8 cellular contexts compared by ENCODE assay signal in genomic region chr21:33127154-33127893, GRCh38. TPM values are rescaled to one million over a fixed set of nuclear protein-coding genes. Genes with fewer than 3 reads are reported as not detected.
DNase-seq lines count a peak whose midpoint lies in the region; ATAC-seq and TF ChIP-seq lines count a peak whose summit lies in the region.

No MANE protein-coding gene starts in this region.

- H3F3A ChIP-seq in SU-DHL-6 (ENCODE audit: insufficient read depth) = no peaks in the 10 kb centered on the region

- peak overlapping the region; percentile 50; the same call in 1 of the 2 replicates for H3K9ac ChIP-seq in KMS-11
- no peak overlapping the region for H3K9ac ChIP-seq in SU-DHL-6 (ENCODE audit: low read length)

- H4K20me1 ChIP-seq in KMS-11 (ENCODE audit: insufficient read depth) (no peaks in the 10 kb centered on the region), SU-DHL-6 (ENCODE audit: low read depth, low read length) (no peaks in the 10 kb centered on the region)

- H3K79me2 ChIP-seq in KMS-11 (ENCODE audit: insufficient read depth, low read depth) (no peaks in the 10 kb centered on the region), SU-DHL-6 (ENCODE audit: insufficient read depth, low read length) (no peaks in the 10 kb centered on the region)

- no peak overlapping the region for H3K27ac ChIP-seq in KMS-11
- H3K27ac ChIP-seq in SU-DHL-6 (ENCODE audit: low read depth, low read length) = no peak overlapping the region
- no peak overlapping the region for H3K27ac ChIP-seq in psoas muscle

- H3K4me3 ChIP-seq in KMS-11 (IDR thresholded peaks at IDR 0.05; ENCODE audit: insufficient read depth, low read depth, low read length) (no peak overlapping the region), SU-DHL-6 (ENCODE audit: insufficient read depth, low read length, poor library complexity, severe bottlenecking) (no peak overlapping the region), psoas muscle (peak overlapping the region; percentile 39)

- H3K4me2 ChIP-seq in KMS-11 (peak overlapping the region; percentile 85), SU-DHL-6 (ENCODE audit: low read depth, low read length, poor library complexity, severe bottlenecking) (no peak overlapping the region)

- TF ChIP-seq CTCF in KMS-11 (conservative IDR thresholded peaks at IDR 0.05; ENCODE audit: low read depth, low read length) (peak; percentile 98), SU-DHL-6 (IDR thresholded peaks at IDR 0.05; ENCODE audit: insufficient read depth, low read length, poor library complexity, severe bottlenecking) (peak; percentile 63), psoas muscle (IDR thresholded peaks at IDR 0.05) (peak; percentile 75)

- no peaks in the 10 kb centered on the region for H3K9me2 ChIP-seq in SU-DHL-6 (replicated peaks; ENCODE audit: insufficient read depth, low read length)

- H3K36me3 ChIP-seq in KMS-11 (ENCODE audit: insufficient read depth) (no peaks in the 10 kb centered on the region), SU-DHL-6 (ENCODE audit: low read length) (no peaks in the 10 kb centered on the region), psoas muscle (ENCODE audit: insufficient read depth in 1 of 2, low read depth in 1 of 2) (no peaks in the 10 kb centered on the region)

- H3K27me3 ChIP-seq in KMS-11 (ENCODE audit: insufficient read depth, low read depth) (no peaks in the 10 kb centered on the region; the same call in 1 of the 2 replicates), SU-DHL-6 (ENCODE audit: low read length) (no peaks in the 10 kb centered on the region), psoas muscle (ENCODE audit: insufficient read depth in 3 of 3, low read length in 2 of 3) (peaks cover 0 to 21% (median 8%) of the 10 kb centered on the region in 3 donors)

- H2AFZ ChIP-seq in KMS-11 (ENCODE audit: low read depth) (peak overlapping the region; percentile 90), SU-DHL-6 (ENCODE audit: low read depth, low read length, severe bottlenecking) (no peak overlapping the region)

- peaks cover 27% of the 10 kb centered on the region for H3K4me1 ChIP-seq in KMS-11 (ENCODE audit: low read depth, poor library complexity, severe bottlenecking)
- no peaks in the 10 kb centered on the region for H3K4me1 ChIP-seq in psoas muscle

- intact Hi-C loops in left ventricle myocardium superior (cut with micrococcal nuclease) (no loop called here), psoas muscle (cut with DNase I) (loop anchor here (5.0 kb wide), 4 partner anchors 70 to 295 kb away; no protein-coding TSS in a partner anchor)

- peak; percentile 12 for DNase-seq in DMS79 treated with DMSO at 0.1 percent for 48 hours (lab: John Stamatoyannopoulos, UW)
- DNase-seq in DMS79 (lab: John Stamatoyannopoulos, UW) = no peak
- DNase-seq in amniotic epithelial cell (ENCODE audit: low read depth) = peak; percentile 50
- DNase-seq in left ventricle myocardium superior = peak; percentile 69
- peak; percentile 56 to 80 for DNase-seq in psoas muscle
- peak; percentile 64 for DNase-seq in ureter (ENCODE audit: low spot score)

- WGBS in psoas muscle, 3 donors = 2 to 3% (median 2%) methylated on average over 18 of the region's 18 CpGs

- peak; percentile 91 for ATAC-seq in left ventricle myocardium superior
- peak; percentile 76 to 92 (median 90) for ATAC-seq in psoas muscle

- H3K9me3 ChIP-seq in SU-DHL-6 (ENCODE audit: insufficient read depth, low read length) = no peaks in the 10 kb centered on the region
- H3K9me3 ChIP-seq in psoas muscle = no peaks in the 10 kb centered on the region

RNA-seq across cellular contexts. Expression of gene OLIG1, which starts 57.4 kb away (rescaled TPM):
- total RNA-seq in left ventricle myocardium superior (0.62 TPM), psoas muscle (1 to 10 TPM in 1 of 4 donors, under 1 TPM in 2, not detected in 1; 0.10 to 3.4 (median 0.44) TPM), ureter (not detected)
- under 1 TPM; 0.07 to 0.74 (median 0.23) TPM for polyA plus RNA-seq in psoas muscle
